ENCODE assay signal across 8 cellular contexts in genomic region chr2:74037379-74037860, GRCh38. TPM values are rescaled to one million over a fixed set of nuclear protein-coding genes. Genes with fewer than 3 reads are reported as not detected.
DNase-seq lines count a peak whose midpoint lies in the region; ATAC-seq, FAIRE-seq and TF ChIP-seq lines count a peak whose summit lies in the region.

No MANE protein-coding gene starts in this region.

- peaks cover 12% of the 10 kb centered on the region for H3K36me3 Mint-ChIP-seq in astrocyte (ENCODE audit: low read depth, unreplicated experiment)

- H3K36me3 ChIP-seq in astrocyte (ENCODE audit: insufficient read depth, low read length) = no peaks in the 10 kb centered on the region
- no peaks in the 10 kb centered on the region for H3K36me3 ChIP-seq in smooth muscle cell (ENCODE audit: low read depth)

- ATAC-seq in GM19023 (IDR thresholded peaks at IDR 0.05; ENCODE audit: unreplicated experiment) (peak; percentile 47), HG03442 (IDR thresholded peaks at IDR 0.05; ENCODE audit: unreplicated experiment) (peak; percentile 44)

- peak overlapping the region; percentile 45 for H3K4me3 Mint-ChIP-seq in astrocyte (ENCODE audit: unreplicated experiment)

- POLR2A ChIA-PET in AG04450 (lab: Yijun Ruan, JAX) = no interaction called here

- no peak for TF ChIP-seq CTCF in AG04450 (IDR thresholded peaks at IDR 0.05; ENCODE audit: low read depth, low read length)
- TF ChIP-seq CTCF in astrocyte (IDR thresholded peaks at IDR 0.05; ENCODE audit: insufficient read depth, low read depth, low read length) = no peak
- no peak for TF ChIP-seq CTCF in smooth muscle cell (IDR thresholded peaks at IDR 0.05; ENCODE audit: borderline replicate concordance, insufficient read depth, poor library complexity, severe bottlenecking)

- H3K27ac ChIP-seq in AG04450 (ENCODE audit: low read depth, low read length) (no peak overlapping the region), astrocyte (ENCODE audit: low read depth, low read length) (no peak overlapping the region), smooth muscle cell (ENCODE audit: low read depth) (no peak overlapping the region)

- DNase-seq in AG04450 (ENCODE audit: low read depth, low spot score) = peak; percentile 11
- DNase-seq in astrocyte (ENCODE audit: low read depth) = peak; percentile 25
- no peak for DNase-seq in smooth muscle cell (lab: John Stamatoyannopoulos, UW; ENCODE audit: unreplicated experiment)
- no peak for DNase-seq in nucleus accumbens (lab: John Stamatoyannopoulos, UW)
- no peak for DNase-seq in HTR-8/SVneo (ENCODE audit: insufficient read length, low spot score)
- DNase-seq in NCI-H146 (lab: John Stamatoyannopoulos, UW) = no peak

- H3K4me1 ChIP-seq in astrocyte (ENCODE audit: insufficient read depth, low read length) (peaks cover 4% of the 10 kb centered on the region), smooth muscle cell (ENCODE audit: low read depth) (peaks cover 17% of the 10 kb centered on the region)

- no peaks in the 10 kb centered on the region for H3K27me3 Mint-ChIP-seq in astrocyte (ENCODE audit: low read depth, unreplicated experiment)

- H3K27me3 ChIP-seq in AG04450 (ENCODE audit: control insufficient read depth, insufficient read depth, low read length) (no peaks in the 10 kb centered on the region), astrocyte (ENCODE audit: insufficient read depth, low read length) (no peaks in the 10 kb centered on the region), smooth muscle cell (ENCODE audit: low read depth) (no peaks in the 10 kb centered on the region)

- H3K9me3 Mint-ChIP-seq in astrocyte (ENCODE audit: unreplicated experiment) = no peaks in the 10 kb centered on the region

- CTCF ChIA-PET in AG04450 (lab: Charles Lee) = no interaction called here

- H3K79me2 ChIP-seq in astrocyte (ENCODE audit: insufficient read depth, low read length) (peaks cover 38% of the 10 kb centered on the region), smooth muscle cell (ENCODE audit: low read depth) (peaks cover 97% of the 10 kb centered on the region)

- H3F3A ChIP-seq in smooth muscle cell (ENCODE audit: low read depth) = peaks cover 6% of the 10 kb centered on the region

- peaks cover 51% of the 10 kb centered on the region for H3K4me1 Mint-ChIP-seq in astrocyte (ENCODE audit: low read depth, unreplicated experiment)

- no peak for FAIRE-seq in astrocyte (lab: Jason Lieb, UNC)
- no peak for FAIRE-seq in HTR-8/SVneo (lab: Jason Lieb, UNC)

- H2AFZ ChIP-seq in astrocyte (ENCODE audit: low read depth, low read length) (no peak overlapping the region), smooth muscle cell (ENCODE audit: low read depth) (no peak overlapping the region)

- H3K9me3 ChIP-seq in AG04450 (ENCODE audit: control insufficient read depth, insufficient read depth, low read length) (no peaks in the 10 kb centered on the region), astrocyte (ENCODE audit: insufficient read depth, low read depth, low read length) (no peaks in the 10 kb centered on the region), smooth muscle cell (replicated peaks; ENCODE audit: low read depth) (no peaks in the 10 kb centered on the region)

- H4K20me1 ChIP-seq in astrocyte (ENCODE audit: insufficient read depth, low read length) (peaks cover 74% of the 10 kb centered on the region), smooth muscle cell (ENCODE audit: low read depth) (peaks cover 97% of the 10 kb centered on the region)

- H3K4me2 ChIP-seq in astrocyte (ENCODE audit: low read length) (no peak overlapping the region), smooth muscle cell (peak overlapping the region; percentile 63)

- WGBS in smooth muscle cell (ENCODE audit: low lambda C conversion rate) = 29% methylated on average over 1 of the region's 1 CpG

- H3K4me3 ChIP-seq in AG04450 (ENCODE audit: low read depth, low read length) (no peak overlapping the region), astrocyte (ENCODE audit: insufficient read depth, low read depth, low read length) (no peak overlapping the region), smooth muscle cell (no peak overlapping the region)

- no peak overlapping the region for H3K27ac Mint-ChIP-seq in astrocyte (ENCODE audit: unreplicated experiment)

- H3K9ac ChIP-seq in astrocyte (ENCODE audit: low read length) (no peak overlapping the region), smooth muscle cell (ENCODE audit: low read depth) (no peak overlapping the region)

RNA-seq across cellular contexts. Expression of gene TET3, which starts 52.7 kb away (rescaled TPM):
- polyA plus RNA-seq in AG04450 (2011; rRNA removed) (3.1 and 3.2 TPM in 2 replicates), smooth muscle cell (3.2 TPM in 2 replicates)
- polyA minus RNA-seq in AG04450 (2011; rRNA and poly(A)+ RNA removed) = 6.3 TPM in 2 replicates
- total RNA-seq in astrocyte (32.8 and 39.9 TPM in 2 replicates), smooth muscle cell (10.4 and 12.7 TPM in 2 replicates)

Comparison
In these comparisons a context has a peak if more than half of its experiments do, and no peak if none do; other contexts are left out.
1. DNase-seq: peak in AG04450 (single experiment) and astrocyte (single experiment); none in smooth muscle cell (single experiment), nucleus accumbens (0 of 56), HTR-8/SVneo (single experiment) and NCI-H146 (single experiment).